Comparison of ENCODE assay signal across 8 cellular contexts in the genomic region with DNA sequence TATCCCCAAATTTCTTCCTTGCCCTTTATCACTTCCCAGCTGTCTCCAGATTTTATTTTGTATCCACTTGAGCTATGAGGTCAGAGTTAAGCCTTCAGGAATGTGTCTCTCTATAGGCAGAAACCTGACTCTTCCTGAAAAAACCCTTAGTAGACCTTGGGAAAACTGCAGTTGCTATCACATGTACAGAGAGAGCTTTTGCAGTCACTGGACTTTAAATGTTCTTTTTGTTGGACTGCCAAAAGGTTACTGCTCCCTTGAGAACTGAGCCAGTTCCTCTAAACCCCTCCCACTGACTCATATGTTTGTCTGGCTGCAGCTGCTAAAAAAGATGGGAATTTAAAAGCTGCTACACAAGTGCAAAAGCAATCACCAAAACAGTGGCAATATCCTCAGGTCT.
DNase-seq lines count a peak whose midpoint lies in the region; ATAC-seq and TF ChIP-seq lines count a peak whose summit lies in the region.

No MANE protein-coding gene starts in this region.

- H3K9me2 ChIP-seq in OCI-LY7 (ENCODE audit: insufficient read depth, low read length) = no peaks in the 10 kb centered on the region

- H3K27me3 Mint-ChIP-seq in CD14-positive monocyte (ENCODE audit: low read depth in 3 of 3) = no peaks in the 10 kb centered on the region

- POLR2A ChIA-PET in OCI-LY7 (lab: Charles Lee) = no interaction called here

- H3K27ac ChIP-seq in OCI-LY7 (ENCODE audit: low read depth, low read length, poor library complexity, severe bottlenecking) = no peak overlapping the region

- no peaks in the 10 kb centered on the region for H3K9me3 ChIP-seq in OCI-LY7 (ENCODE audit: low read length)

- no peaks in the 10 kb centered on the region for H3K36me3 ChIP-seq in OCI-LY7 (ENCODE audit: insufficient read depth, low read length)

- H3K4me2 ChIP-seq in OCI-LY7 (ENCODE audit: low read length) = no peak overlapping the region

- ATAC-seq in esophagus mucosa = peak; percentile 26
- ATAC-seq in GM18868 (IDR thresholded peaks at IDR 0.05; ENCODE audit: unreplicated experiment) = no peak

- no peaks in the 10 kb centered on the region for H3K4me1 Mint-ChIP-seq in CD14-positive monocyte

- CTCF ChIA-PET in OCI-LY7 (lab: Charles Lee; ENCODE audit: unreplicated experiment) = no interaction called here

- peak; percentile 96 for DNase-seq in DMS 273 (lab: John Stamatoyannopoulos, UW; ENCODE audit: unreplicated experiment)
- peak; percentile 51 for DNase-seq in NCI-H460 (ENCODE audit: extremely low read depth, low read depth)
- DNase-seq in non-pigmented ciliary epithelial cell (ENCODE audit: low read depth) = peak; percentile 96
- DNase-seq in CD14-positive monocyte (ENCODE audit: low spot score) = no peak
- no peak for DNase-seq in activated effector memory CD4-positive, alpha-beta T cell treated with Interleukin-2 at 50 U/mL for 16 hours
- DNase-seq in OCI-LY7 (ENCODE audit: low spot score) = no peak

- H4K20me1 ChIP-seq in OCI-LY7 (ENCODE audit: insufficient read depth, low read length) = no peaks in the 10 kb centered on the region

- H3K4me3 ChIP-seq in OCI-LY7 (ENCODE audit: low read depth, low read length, poor library complexity, severe bottlenecking) = no peak overlapping the region

- H2AFZ ChIP-seq in OCI-LY7 (ENCODE audit: low read length) = no peak overlapping the region

- no peaks in the 10 kb centered on the region for H3K36me3 Mint-ChIP-seq in CD14-positive monocyte

- H3K9me3 Mint-ChIP-seq in CD14-positive monocyte = no peaks in the 10 kb centered on the region

- no peak for TF ChIP-seq CTCF in CD14-positive monocyte (IDR thresholded peaks at IDR 0.05)
- TF ChIP-seq CTCF in OCI-LY7 (conservative IDR thresholded peaks at IDR 0.05; ENCODE audit: low read length) = no peak

- H3K79me2 ChIP-seq in OCI-LY7 (ENCODE audit: insufficient read depth, low read depth, low read length) = no peaks in the 10 kb centered on the region

- H3K27ac Mint-ChIP-seq in CD14-positive monocyte = no peak overlapping the region

- BruUV-seq in OCI-LY7 (replicated peaks; lab: Mats Ljungman, UMichigan) = no TSS peak

- intact Hi-C loops in CD14-positive monocyte (cut with micrococcal nuclease) (no loop called here), OCI-LY7 (cut with micrococcal nuclease; ENCODE audit: unreplicated experiment) (no loop called here)

- H3K4me1 ChIP-seq in OCI-LY7 (ENCODE audit: insufficient read depth, low read length, poor library complexity, severe bottlenecking) = no peaks in the 10 kb centered on the region

- no peak overlapping the region for H3K4me3 Mint-ChIP-seq in CD14-positive monocyte

Comparison
In these comparisons a context has a peak if more than half of its experiments do, and no peak if none do; other contexts are left out.
1. DNase-seq: peak in DMS 273 (single experiment), NCI-H460 (single experiment) and non-pigmented ciliary epithelial cell (single experiment); none in CD14-positive monocyte (single experiment), activated effector memory CD4-positive, alpha-beta T cell treated with Interleukin-2 at 50 U/mL for 16 hours (single experiment) and OCI-LY7 (single experiment).